In the genomic region with DNA sequence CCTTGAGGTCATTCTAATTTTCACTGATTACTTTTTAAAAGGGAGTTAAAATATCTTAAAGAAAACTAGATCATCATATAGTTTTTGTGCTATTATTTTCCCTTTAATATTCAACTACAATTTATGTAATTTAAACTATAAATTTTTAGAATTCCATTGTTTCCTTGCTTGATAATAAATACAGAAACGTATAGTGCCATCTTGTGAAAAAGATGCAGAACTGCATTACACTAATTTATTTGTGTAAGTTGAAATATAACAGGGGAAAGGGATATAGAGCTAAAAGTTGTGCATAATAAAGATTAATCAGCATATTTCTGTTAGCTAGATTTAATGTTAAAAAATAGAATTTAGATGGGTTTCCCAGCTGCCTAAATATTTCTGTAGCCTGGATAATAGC, we compare ENCODE assay signal across 8 cellular contexts.
DNase-seq lines count a peak whose midpoint lies in the region; TF ChIP-seq lines count a peak whose summit lies in the region.

No MANE protein-coding gene starts in this region.

- H3K27me3 Mint-ChIP-seq in endothelial cell (ENCODE audit: unreplicated experiment) = peaks cover 4% of the 10 kb centered on the region

- peak; percentile 47 for DNase-seq in NCI-H345 treated with DMSO at 0.1 percent for 48 hours (lab: John Stamatoyannopoulos, UW; ENCODE audit: unreplicated experiment)
- no peak for DNase-seq in NCI-H345 (lab: John Stamatoyannopoulos, UW)
- DNase-seq in NCI-H748 (lab: John Stamatoyannopoulos, UW; ENCODE audit: unreplicated experiment) = peak; percentile 44
- DNase-seq in endothelial cell (ENCODE audit: low spot score) = no peak
- DNase-seq in superior temporal gyrus (ENCODE audit: extremely low spot score) = peak; percentile 45
- no peak for DNase-seq in mesenteric fat pad (ENCODE audit: low spot score)
- DNase-seq in NCI-H1048 (lab: John Stamatoyannopoulos, UW) = no peak
- no peak for DNase-seq in SK-N-DZ (ENCODE audit: low spot score)

- H3K36me3 Mint-ChIP-seq in endothelial cell (ENCODE audit: low read depth, unreplicated experiment) = no peaks in the 10 kb centered on the region

- H3K4me1 Mint-ChIP-seq in endothelial cell (ENCODE audit: unreplicated experiment) = peaks cover 10% of the 10 kb centered on the region

- TF ChIP-seq CTCF in endothelial cell (IDR thresholded peaks at IDR 0.05; ENCODE audit: unreplicated experiment) = peak; percentile 77

- no peaks in the 10 kb centered on the region for H3K9me3 Mint-ChIP-seq in endothelial cell (ENCODE audit: unreplicated experiment)

- H3K4me3 Mint-ChIP-seq in endothelial cell (ENCODE audit: unreplicated experiment) = no peak overlapping the region

- H3K27ac Mint-ChIP-seq in endothelial cell (ENCODE audit: unreplicated experiment) = no peak overlapping the region

Comparison
In these comparisons a context has a peak if more than half of its experiments do, and no peak if none do; other contexts are left out.
1. DNase-seq: peak in NCI-H345 treated with DMSO at 0.1 percent for 48 hours (single experiment), NCI-H748 (single experiment) and superior temporal gyrus (single experiment); none in NCI-H345 (single experiment), endothelial cell (single experiment), mesenteric fat pad (single experiment), NCI-H1048 (single experiment) and SK-N-DZ (single experiment).